ENCODE assay signal across 8 cellular contexts in genomic region chr17:39979865-39980401, GRCh38. TPM values are rescaled to one million over a fixed set of nuclear protein-coding genes. Genes with fewer than 3 reads are reported as not detected.
DNase-seq lines count a peak whose midpoint lies in the region; ATAC-seq and TF ChIP-seq lines count a peak whose summit lies in the region.

No MANE protein-coding gene starts in this region.

- ATAC-seq in HCT116 = peak; percentile 46
- peak; percentile 7 to 8 for ATAC-seq in activated T-cell treated with anti-CD3 and anti-CD28 coated beads, Interleukin-2, amount 50 U/mL, for 72 hours (replicated peaks in 1 of 2)

- H3K79me2 ChIP-seq in HCT116 (ENCODE audit: insufficient read depth, low read length) = peaks cover 42% of the 10 kb centered on the region

- peak overlapping the region; percentile 94 to 99 for H3K4me3 Mint-ChIP-seq in activated T-cell treated with anti-CD3 and anti-CD28 coated beads, Interleukin-2, amount 50 U/mL, for 72 hours

- POLR2A ChIA-PET in HCT116 (lab: Charles Lee) = interaction anchor here (0.7 to 1.1 kb wide), 5 partner anchors 15 to 119 kb away, joined by 3 to 6 read pairs (median 4); no protein-coding TSS in a partner anchor

- intact Hi-C loops in HCT116 (cut with micrococcal nuclease) = loop anchor here (1.0 to 5.0 kb wide), 4 partner anchors 27 to 358 kb away; no protein-coding TSS in a partner anchor

- H3K9me2 ChIP-seq in HCT116 (ENCODE audit: insufficient read depth) = no peaks in the 10 kb centered on the region

- peak overlapping the region; percentile 52 to 100 for H3K4me3 ChIP-seq in HCT116 (replicated peaks in 1 of 2; ENCODE audit: low read depth in 1 of 2, low read length in 2 of 2)
- H3K4me3 ChIP-seq in cardiac muscle cell = peak overlapping the region; percentile 79
- H3K4me3 ChIP-seq in rectal smooth muscle tissue (ENCODE audit: low read length) = peak overlapping the region; percentile 94

- peak; percentile 21 for DNase-seq in activated CD8-positive, alpha-beta memory T cell treated with anti-CD3 and anti-CD28 coated beads, Interleukin-2, amount 50 U/mL, for 4 hours
- no peak for DNase-seq in activated CD8-positive, alpha-beta memory T cell treated with anti-CD3 and anti-CD28 coated beads, Interleukin-2, amount 50 U/mL, for 48 hours
- no peak for DNase-seq in HCT116 (ENCODE audit: low read depth, low spot score)
- DNase-seq in NCI-H146 treated with DMSO at 0.1 percent for 48 hours (lab: John Stamatoyannopoulos, UW; ENCODE audit: unreplicated experiment) = peak; percentile 23
- peak in 1 of 2 donors; percentile 24 for DNase-seq in activated T-cell treated with anti-CD3 and anti-CD28 coated beads, Interleukin-2, amount 50 U/mL, for 72 hours
- peak; percentile 44 to 48 for DNase-seq in cardiac muscle cell (ENCODE audit: low read depth in 1 of 2, low spot score in 1 of 2)
- DNase-seq in HT-29 (ENCODE audit: low spot score) = no peak

- peak overlapping the region; percentile 96 for H3K4me2 ChIP-seq in HCT116 (ENCODE audit: low read length)

- 0 out of 6 replicates have a peak, but pooled peaks of 1 of the 3 experiments have one; percentile 17 for TF ChIP-seq CTCF in HCT116 (IDR thresholded peaks at IDR 0.05 in 2 of 3, conservative IDR thresholded peaks at IDR 0.05 in 1 of 3; ENCODE audit: borderline replicate concordance in 1 of 3, insufficient read depth in 1 of 3, low read depth in 2 of 3, low read length in 2 of 3)
- TF ChIP-seq CTCF in cardiac muscle cell (IDR thresholded peaks at IDR 0.05; ENCODE audit: low read depth, low read length) = peak; percentile 28

- no peaks in the 10 kb centered on the region for H3K27me3 ChIP-seq in HCT116 (ENCODE audit: insufficient read depth, low read length)
- no peaks in the 10 kb centered on the region for H3K27me3 ChIP-seq in cardiac muscle cell
- no peaks in the 10 kb centered on the region for H3K27me3 ChIP-seq in rectal smooth muscle tissue (ENCODE audit: control insufficient read depth, insufficient read depth, low read length)

- H3K36me3 ChIP-seq in HCT116 (ENCODE audit: control insufficient read depth in 1 of 2, insufficient read depth in 2 of 2, low read length in 2 of 2) = peaks cover 8 to 13% of the 10 kb centered on the region in 2 experiments; a peak in 3 of 4 replicates
- H3K36me3 ChIP-seq in cardiac muscle cell = peaks cover 6% of the 10 kb centered on the region
- peaks cover 9% of the 10 kb centered on the region for H3K36me3 ChIP-seq in rectal smooth muscle tissue (ENCODE audit: control insufficient read depth, insufficient read depth, low read length)

- RAD21 ChIA-PET in HCT116 (lab: Charles Lee; ENCODE audit: low non-redundant PET in 1 of 2, low total read pairs in 2 of 2, uncharacterized antibody in 2 of 2, unreplicated experiment in 2 of 2) = interaction anchor here (1.0 to 1.1 kb wide), 2 partner anchors 21 to 53 kb away, joined by 3 to 5 read pairs; partner anchors contain the start of genes LRRC3C (in 1 of the 2) and ORMDL3 (in 1 of the 2)

- no peaks in the 10 kb centered on the region for H3K9me3 ChIP-seq in HCT116 (ENCODE audit: control insufficient read depth in 1 of 2, insufficient read depth in 1 of 2, low read depth in 1 of 2, low read length in 2 of 2)
- H3K9me3 ChIP-seq in cardiac muscle cell (ENCODE audit: low read depth) = no peaks in the 10 kb centered on the region

- H3K27ac Mint-ChIP-seq in activated T-cell treated with anti-CD3 and anti-CD28 coated beads, Interleukin-2, amount 50 U/mL, for 72 hours = peak overlapping the region; percentile 92

- H3K36me3 Mint-ChIP-seq in activated T-cell treated with anti-CD3 and anti-CD28 coated beads, Interleukin-2, amount 50 U/mL, for 72 hours (ENCODE audit: insufficient read depth in 2 of 2) = peaks cover 8 to 9% of the 10 kb centered on the region in 2 donors

- peak overlapping the region; percentile 47 for H3K27ac ChIP-seq in HCT116 (ENCODE audit: low read depth, low read length)
- H3K27ac ChIP-seq in cardiac muscle cell = peak overlapping the region; percentile 94
- peak overlapping the region; percentile 78 for H3K27ac ChIP-seq in rectal smooth muscle tissue (ENCODE audit: low read depth, low read length)

- H3K4me1 ChIP-seq in HCT116 (ENCODE audit: control insufficient read depth in 1 of 2, insufficient read depth in 2 of 2, low read length in 2 of 2) = peaks cover 13 to 25% of the 10 kb centered on the region in 2 experiments; a peak in 3 of 4 replicates
- H3K4me1 ChIP-seq in cardiac muscle cell (ENCODE audit: low read depth) = peaks cover 8% of the 10 kb centered on the region
- peaks cover 13% of the 10 kb centered on the region for H3K4me1 ChIP-seq in rectal smooth muscle tissue (ENCODE audit: control insufficient read depth, insufficient read depth, low read length)

- TF ChIP-seq POLR2A in HCT116 (IDR thresholded peaks at IDR 0.05; ENCODE audit: borderline replicate concordance, extremely low read depth, insufficient read depth, insufficient read length) = peak; percentile 58

- H3K4me1 Mint-ChIP-seq in activated T-cell treated with anti-CD3 and anti-CD28 coated beads, Interleukin-2, amount 50 U/mL, for 72 hours (ENCODE audit: low read depth) = peaks cover 40% of the 10 kb centered on the region

- no TSS peak for BruUV-seq in HCT116 (replicated peaks; lab: Mats Ljungman, UMichigan)

- H3K9ac ChIP-seq in HCT116 (ENCODE audit: low read length) (peak overlapping the region; percentile 98), rectal smooth muscle tissue (ENCODE audit: low read length) (peak overlapping the region; percentile 81)

- H3K27me3 Mint-ChIP-seq in activated T-cell treated with anti-CD3 and anti-CD28 coated beads, Interleukin-2, amount 50 U/mL, for 72 hours (ENCODE audit: low read depth) = peaks cover 6% of the 10 kb centered on the region

- H4K20me1 ChIP-seq in HCT116 (ENCODE audit: insufficient read depth) = peaks cover 15% of the 10 kb centered on the region; the same call in 1 of the 2 replicates

- no peaks in the 10 kb centered on the region for H3K9me3 Mint-ChIP-seq in activated T-cell treated with anti-CD3 and anti-CD28 coated beads, Interleukin-2, amount 50 U/mL, for 72 hours

- peak overlapping the region; percentile 83 for H2AFZ ChIP-seq in HCT116 (ENCODE audit: low read depth, low read length, poor library complexity, severe bottlenecking)

- CTCF ChIA-PET in HCT116 (lab: Charles Lee) = interaction anchor here (0.6 to 1.4 kb wide), 11 partner anchors 11 to 748 kb away, joined by 3 to 15 read pairs (median 4); no protein-coding TSS in a partner anchor

- TF ChIP-seq RAD21 in HCT116 (IDR thresholded peaks at IDR 0.05; ENCODE audit: low read depth) = no peak

TF ChIP-seq in HCT116, 20 proteins besides CTCF, POLR2A, EP300 and RAD21:
- TF ChIP-seq EGR1 (IDR thresholded peaks at IDR 0.05; ENCODE audit: low read depth) = no peak
- no peak for TF ChIP-seq POLR2AphosphoS5 (IDR thresholded peaks at IDR 0.05; ENCODE audit: low read depth, low read length)
- TF ChIP-seq SRF (IDR thresholded peaks at IDR 0.05; ENCODE audit: low read depth) = no peak
- TF ChIP-seq EZH2 (IDR thresholded peaks at IDR 0.05) = no peak
- TF ChIP-seq SIN3A (IDR thresholded peaks at IDR 0.05; ENCODE audit: low read depth) = no peak
- TF ChIP-seq YY1 (IDR thresholded peaks at IDR 0.05; ENCODE audit: extremely low read depth, insufficient replicate concordance, low read depth, low read length) = no peak
- no peak for TF ChIP-seq TCF7L2 (IDR thresholded peaks at IDR 0.05; ENCODE audit: borderline replicate concordance, extremely low read depth, insufficient read depth, insufficient read length)
- no peak for TF ChIP-seq ZFX (IDR thresholded peaks at IDR 0.05)
- no peak for TF ChIP-seq CBX3 (IDR thresholded peaks at IDR 0.05; ENCODE audit: low read depth)
- TF ChIP-seq ZNF274 (IDR thresholded peaks at IDR 0.05; ENCODE audit: low read depth, low read length) = no peak
- TF ChIP-seq, protein P1, sequence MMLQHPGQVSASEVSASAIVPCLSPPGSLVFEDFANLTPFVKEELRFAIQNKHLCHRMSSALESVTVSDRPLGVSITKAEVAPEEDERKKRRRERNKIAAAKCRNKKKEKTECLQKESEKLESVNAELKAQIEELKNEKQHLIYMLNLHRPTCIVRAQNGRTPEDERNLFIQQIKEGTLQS (IDR thresholded peaks at IDR 0.05) = no peak

RNA-seq across cellular contexts. Expression of gene PSMD3, which starts 0.7 kb away (rescaled TPM):
- total RNA-seq in HCT116 (2021; ENCODE audit: unreplicated experiment) (152 TPM), cardiac muscle cell (154 and 161 TPM in 2 replicates)
- polyA plus RNA-seq in HCT116 (2012) = 176 and 191 TPM in 2 replicates
- total RNA-seq in activated T-cell treated with anti-CD3 and anti-CD28 coated beads, Interleukin-2, amount 50 U/mL, for 72 hours = 100 to 1,000 TPM in 1 of 2 donors, 10 to 100 TPM in 1; 95.5 to 103 TPM
- polyA plus RNA-seq in cardiac muscle cell = 139 and 160 TPM in 2 replicates
- total RNA-seq in HT-29 (2014; rRNA removed; shearing (Covaris generic)) = 236 and 240 TPM in 2 replicates

RNA-seq across cellular contexts. Expression of gene GSDMA, which starts 17.1 kb away (rescaled TPM):
- total RNA-seq in HCT116 (2021; ENCODE audit: unreplicated experiment) (not detected), cardiac muscle cell (not detected in 2 replicates)
- polyA plus RNA-seq in HCT116 (2012) = 0.08 TPM in 1 of 2 replicates, not detected in the other
- total RNA-seq in activated T-cell treated with anti-CD3 and anti-CD28 coated beads, Interleukin-2, amount 50 U/mL, for 72 hours = 1 to 10 TPM; 2.1 to 4.6 TPM
- polyA plus RNA-seq in cardiac muscle cell = not detected in 2 replicates
- total RNA-seq in HT-29 (2014; rRNA removed; shearing (Covaris generic)) = not detected in 2 replicates

RNA-seq across cellular contexts. Expression of gene CSF3, which starts 35.3 kb away (rescaled TPM):
- total RNA-seq in HCT116 (2021; ENCODE audit: unreplicated experiment) (not detected), cardiac muscle cell (not detected in 2 replicates)
- not detected in 2 replicates for polyA plus RNA-seq in HCT116 (2012)
- not detected for total RNA-seq in activated T-cell treated with anti-CD3 and anti-CD28 coated beads, Interleukin-2, amount 50 U/mL, for 72 hours
- polyA plus RNA-seq in cardiac muscle cell = not detected in 2 replicates
- total RNA-seq in HT-29 (2014; rRNA removed; shearing (Covaris generic)) = not detected in 2 replicates

RNA-seq across cellular contexts. Expression of gene LRRC3C, which starts 52.4 kb away (rescaled TPM):
- total RNA-seq in HCT116 (2021; ENCODE audit: unreplicated experiment) (not detected), cardiac muscle cell (not detected in 2 replicates)
- polyA plus RNA-seq in HCT116 (2012) = not detected in 2 replicates
- not detected for total RNA-seq in activated T-cell treated with anti-CD3 and anti-CD28 coated beads, Interleukin-2, amount 50 U/mL, for 72 hours
- not detected in 2 replicates for polyA plus RNA-seq in cardiac muscle cell
- total RNA-seq in HT-29 (2014; rRNA removed; shearing (Covaris generic)) = not detected in 2 replicates

RNA-seq across cellular contexts. Expression of gene ORMDL3, which starts 52.5 kb away (rescaled TPM):
- total RNA-seq in HCT116 (2021; ENCODE audit: unreplicated experiment) (46.9 TPM), cardiac muscle cell (49.4 and 52.8 TPM in 2 replicates)
- polyA plus RNA-seq in HCT116 (2012) = 34.4 and 43.3 TPM in 2 replicates
- 100 to 1,000 TPM; 104 to 114 TPM for total RNA-seq in activated T-cell treated with anti-CD3 and anti-CD28 coated beads, Interleukin-2, amount 50 U/mL, for 72 hours
- 21.9 and 24.3 TPM in 2 replicates for polyA plus RNA-seq in cardiac muscle cell
- 61.0 and 66.7 TPM in 2 replicates for total RNA-seq in HT-29 (2014; rRNA removed; shearing (Covaris generic))

Comparison
In these comparisons a context has a peak if more than half of its experiments do, and no peak if none do; other contexts are left out.
1. DNase-seq: peak in activated CD8-positive, alpha-beta memory T cell treated with anti-CD3 and anti-CD28 coated beads, Interleukin-2, amount 50 U/mL, for 4 hours (single experiment), NCI-H146 treated with DMSO at 0.1 percent for 48 hours (single experiment) and cardiac muscle cell (2 of 2); none in activated CD8-positive, alpha-beta memory T cell treated with anti-CD3 and anti-CD28 coated beads, Interleukin-2, amount 50 U/mL, for 48 hours (single experiment), HCT116 (single experiment) and HT-29 (single experiment).
2. Peak in every context shown above with its lines, with median percentiles within 50 percentile points of each other: H3K27ac ChIP-seq and H3K4me3 ChIP-seq.